In the genomic region with DNA sequence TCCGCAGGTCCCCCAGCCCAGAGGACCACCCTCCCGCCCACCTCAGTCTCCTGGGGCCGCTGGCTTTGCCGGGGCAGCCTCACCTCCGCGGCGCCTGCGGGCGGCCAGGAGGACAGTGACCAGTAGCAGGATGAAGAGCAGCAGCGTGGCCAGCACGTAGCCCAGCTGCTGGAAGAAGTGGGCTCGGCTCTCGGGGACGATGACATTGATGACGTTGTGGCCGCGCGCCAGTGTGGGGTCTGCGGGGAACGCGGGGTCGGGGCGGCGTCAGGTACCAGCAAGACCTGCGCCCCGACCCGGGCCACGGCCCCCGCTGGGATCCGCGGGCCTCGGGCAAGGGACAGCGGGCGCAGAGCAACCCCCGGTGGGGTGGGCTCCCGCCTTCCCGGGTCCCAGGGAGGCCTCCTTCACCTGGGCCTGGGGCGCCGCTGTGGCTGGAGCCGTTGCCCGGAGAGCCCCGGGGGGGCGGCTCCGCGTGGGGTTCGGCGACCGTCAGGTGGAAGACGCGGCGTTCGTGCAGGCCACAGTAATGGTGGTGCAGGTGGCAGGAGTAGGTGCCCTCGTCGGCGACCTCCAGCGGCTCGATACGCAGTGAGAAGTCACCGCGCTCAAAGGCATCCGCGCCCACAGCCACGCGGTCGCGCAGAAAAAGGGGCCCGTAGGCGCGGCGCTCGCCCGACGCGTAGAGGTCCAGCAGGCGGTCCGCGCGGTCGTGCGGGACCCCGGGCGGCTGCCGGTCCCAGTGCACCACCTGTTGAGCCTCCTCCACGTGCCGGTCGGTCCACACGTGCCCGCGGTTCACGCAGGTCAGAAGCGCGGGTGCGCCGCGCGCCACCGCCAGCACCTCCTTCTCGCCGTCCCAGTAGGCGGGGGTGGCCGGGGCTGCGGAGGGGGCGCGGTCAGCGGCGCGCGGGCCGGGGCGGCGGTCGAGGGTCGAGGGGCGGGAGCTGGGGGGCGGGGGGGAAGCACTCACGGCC, we compare ENCODE assay signal across 11 cellular contexts. TPM values are rescaled to one million over a fixed set of nuclear protein-coding genes. Genes with fewer than 3 reads are reported as not detected.
A peak's percentile ranks its signal among the peaks of the same experiment; 100 is the strongest.
DNase-seq lines count a peak whose midpoint lies in the region; ATAC-seq and TF ChIP-seq lines count a peak whose summit lies in the region.
"Had no signal": no experiment of that assay in that cellular context is flagged by ENCODE, and none has a peak within 500 bp of the region (broad histone marks: within the 10 kb centered on the region; RNA-seq: fewer than 3 reads in every experiment).

No MANE protein-coding gene starts in this region.

- H3K4me2 ChIP-seq in skeletal muscle satellite cell (ENCODE audit: low read length) (peak overlapping the region; percentile 79), MM.1S (ENCODE audit: low read depth, low read length) (no peak overlapping the region)

- H3K27me3 Mint-ChIP-seq in Caco-2 (ENCODE audit: insufficient read depth, unreplicated experiment), result no peaks in the 10 kb centered on the region
- H3K27me3 Mint-ChIP-seq in glutamatergic neuron (ENCODE audit: unreplicated experiment), result peaks cover 12% of the 10 kb centered on the region

- CTCF ChIA-PET in Caco-2 (lab: Charles Lee), result interaction anchor here (0.6 to 0.7 kb wide), 2 partner anchors 21 to 185 kb away, joined by 5 to 10 read pairs; no protein-coding TSS in a partner anchor

- H3K79me2 ChIP-seq in MM.1S (ENCODE audit: low read length), result no peaks in the 10 kb centered on the region

- no peak for TF ChIP-seq CTCF in Caco-2 (IDR thresholded peaks at IDR 0.05; ENCODE audit: insufficient read depth in 1 of 2, low read depth in 1 of 2, low read length in 1 of 2, severe bottlenecking in 1 of 2, unreplicated experiment in 1 of 2)
- no peak for TF ChIP-seq CTCF in Peyer's patch (IDR thresholded peaks at IDR 0.05)
- TF ChIP-seq CTCF in glutamatergic neuron (IDR thresholded peaks at IDR 0.05; ENCODE audit: partially characterized antibody, unreplicated experiment), result no peak
- TF ChIP-seq CTCF in MM.1S (IDR thresholded peaks at IDR 0.05; ENCODE audit: low read length), result no peak
- TF ChIP-seq CTCF in dorsolateral prefrontal cortex (IDR thresholded peaks at IDR 0.05 in 54 of 56, conservative IDR thresholded peaks at IDR 0.05 in 2 of 56; ENCODE audit: low read depth in 1 of 56, partially characterized antibody in 56 of 56), result no peak

- no peaks in the 10 kb centered on the region for H3K27me3 ChIP-seq in Caco-2 (replicated peaks; ENCODE audit: control insufficient read depth, insufficient read depth, low read length)
- H3K27me3 ChIP-seq in Peyer's patch, result peaks cover 0 to 10% of the 10 kb centered on the region in 2 donors
- no peaks in the 10 kb centered on the region for H3K27me3 ChIP-seq in skeletal muscle satellite cell (ENCODE audit: control insufficient read depth, insufficient read depth, low read length)
- peaks cover 49% of the 10 kb centered on the region for H3K27me3 ChIP-seq in MM.1S (replicated peaks; ENCODE audit: insufficient read depth, low read length)
- peaks cover 0 to 46% (median 9%) of the 10 kb centered on the region in 45 donors for H3K27me3 ChIP-seq in dorsolateral prefrontal cortex

- H3K4me1 Mint-ChIP-seq in Caco-2 (ENCODE audit: low read depth, unreplicated experiment) (no peaks in the 10 kb centered on the region), glutamatergic neuron (ENCODE audit: low read depth, unreplicated experiment) (peaks cover 11% of the 10 kb centered on the region)

- no peaks in the 10 kb centered on the region for H3F3A ChIP-seq in MM.1S (ENCODE audit: insufficient read depth, low read length)

- no peaks in the 10 kb centered on the region for H3K36me3 ChIP-seq in Caco-2 (ENCODE audit: control insufficient read depth, insufficient read depth, low read length)
- H3K36me3 ChIP-seq in Peyer's patch, result peaks cover 0 to 8% (median 0%) of the 10 kb centered on the region in 3 donors
- H3K36me3 ChIP-seq in skeletal muscle satellite cell (ENCODE audit: insufficient read depth, low read length), result peaks cover 36% of the 10 kb centered on the region
- no peaks in the 10 kb centered on the region for H3K36me3 ChIP-seq in MM.1S (replicated peaks; ENCODE audit: insufficient read depth, low read length)

- H3K4me3 ChIP-seq in Caco-2 (ENCODE audit: low read depth, low read length) (peak overlapping the region; percentile 47), Peyer's patch (peak overlapping the region in 3 of 4 donors; percentile 29 to 55 (median 42)), skeletal muscle satellite cell (ENCODE audit: low read length) (peak overlapping the region; percentile 56), MM.1S (ENCODE audit: low read length) (no peak overlapping the region), dorsolateral prefrontal cortex (peak overlapping the region in 18 of 59 donors; percentile 12 to 54 (median 34))

- no peaks in the 10 kb centered on the region for H3K9me2 ChIP-seq in MM.1S (replicated peaks; ENCODE audit: insufficient read depth, low read length)

- no peaks in the 10 kb centered on the region for H4K20me1 ChIP-seq in MM.1S (ENCODE audit: insufficient read depth, low read length)

- H2AFZ ChIP-seq in MM.1S (ENCODE audit: low read length), result no peak overlapping the region

- no peak overlapping the region for H3K9ac ChIP-seq in skeletal muscle satellite cell (ENCODE audit: low read depth, low read length)
- no peak overlapping the region for H3K9ac ChIP-seq in MM.1S (ENCODE audit: low read length)

- H3K27ac Mint-ChIP-seq in Caco-2 (ENCODE audit: unreplicated experiment), result no peak overlapping the region
- H3K27ac Mint-ChIP-seq in glutamatergic neuron (ENCODE audit: unreplicated experiment), result no peak overlapping the region

- H3K9me3 ChIP-seq in Caco-2 (no peaks in the 10 kb centered on the region), Peyer's patch (no peaks in the 10 kb centered on the region), skeletal muscle satellite cell (replicated peaks; ENCODE audit: low read length) (no peaks in the 10 kb centered on the region), MM.1S (replicated peaks; ENCODE audit: insufficient read depth, low read length) (no peaks in the 10 kb centered on the region)

- no peak for TF ChIP-seq POLR2A in Peyer's patch (IDR thresholded peaks at IDR 0.05)

- H3K9me3 Mint-ChIP-seq in Caco-2 (ENCODE audit: unreplicated experiment) (no peaks in the 10 kb centered on the region), glutamatergic neuron (ENCODE audit: unreplicated experiment) (peaks cover 3% of the 10 kb centered on the region)

- BruUV-seq in Caco-2 (replicated peaks; lab: Mats Ljungman, UMichigan), result no TSS peak

- peak overlapping the region in 2 of 4 donors; percentile 85 to 92 for H3K27ac ChIP-seq in Peyer's patch
- no peak overlapping the region for H3K27ac ChIP-seq in MM.1S (ENCODE audit: low read length)
- H3K27ac ChIP-seq in dorsolateral prefrontal cortex, result no peak overlapping the region
- H3K27ac ChIP-seq: epithelial cell of prostate had no signal

- DNase-seq in Caco-2 (no peak), Peyer's patch (no peak), glutamatergic neuron (peak; percentile 56), MM.1S (no peak), AML-193 (lab: John Stamatoyannopoulos, UW) (no peak), dorsolateral prefrontal cortex (no peak)
- DNase-seq: activated effector memory CD4-positive, alpha-beta T cell treated with anti-CD3 and anti-CD28 coated beads, Interleukin-2, amount 50 U/mL, for 16 hours; mammary epithelial cell had no signal

- ATAC-seq in GM19463 (IDR thresholded peaks at IDR 0.05; ENCODE audit: unreplicated experiment), result no peak

- H3K4me1 ChIP-seq in Caco-2 (peaks cover 17% of the 10 kb centered on the region), Peyer's patch (peaks cover 2 to 69% (median 22%) of the 10 kb centered on the region in 4 donors), skeletal muscle satellite cell (ENCODE audit: control insufficient read depth, insufficient read depth, low read length) (peaks cover 48% of the 10 kb centered on the region), MM.1S (ENCODE audit: low read length) (no peaks in the 10 kb centered on the region)

- H3K4me3 Mint-ChIP-seq in Caco-2 (ENCODE audit: unreplicated experiment), result peak overlapping the region; percentile 66
- H3K4me3 Mint-ChIP-seq in glutamatergic neuron (ENCODE audit: unreplicated experiment), result no peak overlapping the region

- intact Hi-C loops in Caco-2 (cut with micrococcal nuclease; ENCODE audit: unreplicated experiment), result no loop called here
- intact Hi-C loops in dorsolateral prefrontal cortex (cut with DNase I), result no loop called here

- H3K36me3 Mint-ChIP-seq in Caco-2 (ENCODE audit: insufficient read depth, unreplicated experiment), result peaks cover 27% of the 10 kb centered on the region
- H3K36me3 Mint-ChIP-seq in glutamatergic neuron (ENCODE audit: unreplicated experiment), result no peaks in the 10 kb centered on the region

- POLR2A ChIA-PET in Caco-2 (lab: Charles Lee), result no interaction called here

RNA-seq across cellular contexts. Expression of gene MXRA8, which starts 3.8 kb away (rescaled TPM):
- total RNA-seq in Caco-2 (2022) (4.9 and 5.0 TPM in 2 replicates), Peyer's patch (10 to 100 TPM; 11.7 to 56.1 (median 35.6) TPM), glutamatergic neuron (ENCODE audit: unreplicated experiment) (7.7 TPM), dorsolateral prefrontal cortex (10 to 100 TPM in 29 of 120 experiments, 1 to 10 TPM in 91; 3.2 to 23.7 (median 7.3) TPM)
- total RNA-seq in skeletal muscle satellite cell (2012; rRNA removed), result 352 and 415 TPM in 2 replicates

RNA-seq across cellular contexts. Expression of gene DVL1, which starts 5.3 kb away (rescaled TPM):
- 40.6 and 43.0 TPM in 2 replicates for total RNA-seq in Caco-2 (2022)
- total RNA-seq in Peyer's patch, result 100 to 1,000 TPM in 3 of 4 donors, 10 to 100 TPM in 1; 76.0 to 196 (median 164) TPM
- 124 TPM for total RNA-seq in glutamatergic neuron (ENCODE audit: unreplicated experiment)
- total RNA-seq in skeletal muscle satellite cell (2012; rRNA removed), result 80.1 and 118 TPM in 2 replicates
- 100 to 1,000 TPM in 103 of 120 experiments, 10 to 100 TPM in 17; 86.3 to 201 (median 114) TPM for total RNA-seq in dorsolateral prefrontal cortex

RNA-seq across cellular contexts. Expression of gene AURKAIP1, which starts 20.4 kb away (rescaled TPM):
- total RNA-seq in Caco-2 (2022), result 187 and 200 TPM in 2 replicates
- total RNA-seq in Peyer's patch, result 100 to 1,000 TPM; 122 to 172 (median 134) TPM
- total RNA-seq in glutamatergic neuron (ENCODE audit: unreplicated experiment), result 130 TPM
- total RNA-seq in skeletal muscle satellite cell (2012; rRNA removed), result 172 and 180 TPM in 2 replicates
- total RNA-seq in dorsolateral prefrontal cortex, result 100 to 1,000 TPM in 92 of 120 experiments, 10 to 100 TPM in 28; 78.7 to 143 (median 109) TPM

RNA-seq across cellular contexts. Expression of gene TAS1R3, which starts 23.5 kb away (rescaled TPM):
- 0.09 and 0.29 TPM in 2 replicates for total RNA-seq in Caco-2 (2022)
- 1 to 10 TPM; 2.1 to 5.8 (median 3.0) TPM for total RNA-seq in Peyer's patch
- total RNA-seq in glutamatergic neuron (ENCODE audit: unreplicated experiment), result 1.3 TPM
- total RNA-seq in skeletal muscle satellite cell (2012; rRNA removed), result under 0.01 and 0.44 TPM in 2 replicates
- total RNA-seq in dorsolateral prefrontal cortex, result 1 to 10 TPM in 6 of 120 experiments, under 1 TPM in 108, not detected in 6; 0.11 to 1.7 (median 0.38) TPM

RNA-seq across cellular contexts. Expression of gene CPTP, which starts 30.0 kb away (rescaled TPM):
- total RNA-seq in Caco-2 (2022) (16.2 and 16.8 TPM in 2 replicates), Peyer's patch (10 to 100 TPM; 10.7 to 94.0 (median 84.6) TPM), glutamatergic neuron (ENCODE audit: unreplicated experiment) (18.7 TPM), dorsolateral prefrontal cortex (10 to 100 TPM; 16.2 to 34.2 (median 22.5) TPM)
- 12.2 and 17.5 TPM in 2 replicates for total RNA-seq in skeletal muscle satellite cell (2012; rRNA removed)
